ENCODE assay signal across 14 cellular contexts in genomic region chr6:149323353-149323752, GRCh38. TPM values are rescaled to one million over a fixed set of nuclear protein-coding genes. Genes with fewer than 3 reads are reported as not detected.
A peak's percentile ranks its signal among the peaks of the same experiment; 100 is the strongest.
DNase-seq lines count a peak whose midpoint lies in the region; ATAC-seq, FAIRE-seq and TF ChIP-seq lines count a peak whose summit lies in the region.
"Had no signal": no experiment of that assay in that cellular context is flagged by ENCODE, and none has a peak within 500 bp of the region (broad histone marks: within the 10 kb centered on the region; RNA-seq: fewer than 3 reads in every experiment).

No MANE protein-coding gene starts in this region.

- H3K27ac Mint-ChIP-seq in CD8-positive, alpha-beta memory T cell, result peak overlapping the region in 7 of 8 donors; percentile 3 to 89 (median 77)
- peak overlapping the region; percentile 98 for H3K27ac Mint-ChIP-seq in activated T-helper 17 cell treated with anti-CD3 and anti-CD28 coated beads, Interleukin-2, amount 50 U/mL, for 72 hours
- peak overlapping the region in 5 of 6 donors; percentile 3 to 61 (median 48) for H3K27ac Mint-ChIP-seq in naive B cell

- TF ChIP-seq CTCF in pancreas (IDR thresholded peaks at IDR 0.05), result no peak

- no peak for DNase-seq in CD8-positive, alpha-beta memory T cell
- DNase-seq in naive B cell (no peak), MG63 (no peak), pancreas (no peak)
- DNase-seq: anterior cingulate cortex, colonic mucosa, NCI-H1436, NCI-H226, SIG-M5 had no signal

- no peak for ATAC-seq in activated T-helper 17 cell treated with anti-CD3 and anti-CD28 coated beads, Interleukin-2, amount 50 U/mL, for 72 hours (replicated peaks)
- ATAC-seq in naive B cell (ENCODE audit: low read depth in 2 of 2), result no peak
- no peak for ATAC-seq in HG02798 (IDR thresholded peaks at IDR 0.05; ENCODE audit: poor library complexity, unreplicated experiment)
- ATAC-seq in HG03442 (IDR thresholded peaks at IDR 0.05; ENCODE audit: unreplicated experiment), result no peak
- no peak for ATAC-seq in pancreas

- CTCF ChIA-PET in CD8-positive, alpha-beta memory T cell (lab: Charles Lee), result interaction anchor here (1.6 kb wide), 1 partner anchor 246 kb away, joined by 3 read pairs; no protein-coding TSS in a partner anchor

- no peak overlapping the region for H3K4me3 ChIP-seq in BLaER1 treated with 17β-estradiol and CSF1 and Interleukin-3, amounts not matched to agents 10 nM and 100 nM
- H3K4me3 ChIP-seq in CD8-positive, alpha-beta memory T cell (ENCODE audit: low read length), result no peak overlapping the region
- H3K4me3 ChIP-seq in MG63, result no peak overlapping the region
- H3K4me3 ChIP-seq in pancreas, result no peak overlapping the region
- H3K4me3 ChIP-seq: colonic mucosa had no signal

- peaks cover 0 to 20% (median 10%) of the 10 kb centered on the region in 11 experiments; a peak in 10 of 22 replicates for H3K9me3 ChIP-seq in BLaER1 treated with 17β-estradiol and CSF1 and Interleukin-3, amounts not matched to agents 10 nM and 100 nM (replicated peaks in 1 of 11)
- H3K9me3 ChIP-seq in CD8-positive, alpha-beta memory T cell (ENCODE audit: low read length), result no peaks in the 10 kb centered on the region
- H3K9me3 ChIP-seq in MG63, result no peaks in the 10 kb centered on the region
- H3K9me3 ChIP-seq in pancreas, result no peaks in the 10 kb centered on the region
- H3K9me3 ChIP-seq: colonic mucosa had no signal

- peaks cover 12 to 88% (median 36%) of the 10 kb centered on the region in 10 experiments for H3K4me1 ChIP-seq in BLaER1 treated with 17β-estradiol and CSF1 and Interleukin-3, amounts not matched to agents 10 nM and 100 nM
- peaks cover 72% of the 10 kb centered on the region for H3K4me1 ChIP-seq in CD8-positive, alpha-beta memory T cell (ENCODE audit: insufficient read depth, low read length)
- peaks cover 17 to 59% (median 56%) of the 10 kb centered on the region in 3 donors for H3K4me1 ChIP-seq in pancreas

- H3K9ac ChIP-seq in BLaER1 treated with 17β-estradiol and CSF1 and Interleukin-3, amounts not matched to agents 10 nM and 100 nM, result peak overlapping the region in 2 of 11 experiments; percentile 32 to 58; a peak in 2 of 22 replicates
- H3K9ac ChIP-seq: KMS-11 had no signal

- H3K36me3 ChIP-seq in BLaER1 treated with 17β-estradiol and CSF1 and Interleukin-3, amounts not matched to agents 10 nM and 100 nM, result peaks cover 8 to 32% (median 21%) of the 10 kb centered on the region in 11 experiments; a peak in 20 of 22 replicates
- no peaks in the 10 kb centered on the region for H3K36me3 ChIP-seq in CD8-positive, alpha-beta memory T cell (ENCODE audit: insufficient read depth, low read length)
- no peaks in the 10 kb centered on the region; the same call in 1 of the 2 replicates for H3K36me3 ChIP-seq in MG63
- no peaks in the 10 kb centered on the region for H3K36me3 ChIP-seq in pancreas
- H3K36me3 ChIP-seq: colonic mucosa had no signal

- H3K27ac ChIP-seq in BLaER1 treated with 17β-estradiol and CSF1 and Interleukin-3, amounts not matched to agents 10 nM and 100 nM, result no peak overlapping the region
- H3K27ac ChIP-seq in CD8-positive, alpha-beta memory T cell (ENCODE audit: low read depth, low read length), result no peak overlapping the region
- no peak overlapping the region for H3K27ac ChIP-seq in pancreas
- H3K27ac ChIP-seq: colonic mucosa, KMS-11 had no signal

- H3K27me3 ChIP-seq in BLaER1 treated with 17β-estradiol and CSF1 and Interleukin-3, amounts not matched to agents 10 nM and 100 nM, result no peaks in the 10 kb centered on the region
- H3K27me3 ChIP-seq in CD8-positive, alpha-beta memory T cell (ENCODE audit: insufficient read depth, low read length, poor library complexity, severe bottlenecking), result no peaks in the 10 kb centered on the region
- H3K27me3 ChIP-seq in MG63, result no peaks in the 10 kb centered on the region
- no peaks in the 10 kb centered on the region for H3K27me3 ChIP-seq in pancreas
- H3K27me3 ChIP-seq: colonic mucosa had no signal

- intact Hi-C loops in pancreas (cut with DNase I), result no loop called here

- peaks cover 0 to 21% (median 1%) of the 10 kb centered on the region in 3 donors for H3K36me3 Mint-ChIP-seq in CD8-positive, alpha-beta memory T cell
- H3K36me3 Mint-ChIP-seq in activated T-helper 17 cell treated with anti-CD3 and anti-CD28 coated beads, Interleukin-2, amount 50 U/mL, for 72 hours (ENCODE audit: low read depth), result peaks cover 98% of the 10 kb centered on the region
- H3K36me3 Mint-ChIP-seq in naive B cell, result no peaks in the 10 kb centered on the region

- peak overlapping the region in 8 of 11 experiments; percentile 1 to 97 (median 40); a peak in 11 of 22 replicates for H3K4me2 ChIP-seq in BLaER1 treated with 17β-estradiol and CSF1 and Interleukin-3, amounts not matched to agents 10 nM and 100 nM
- H3K4me2 ChIP-seq: KMS-11 had no signal

- H3K9me3 Mint-ChIP-seq in CD8-positive, alpha-beta memory T cell, result no peaks in the 10 kb centered on the region
- no peaks in the 10 kb centered on the region for H3K9me3 Mint-ChIP-seq in activated T-helper 17 cell treated with anti-CD3 and anti-CD28 coated beads, Interleukin-2, amount 50 U/mL, for 72 hours
- H3K9me3 Mint-ChIP-seq in naive B cell, result no peaks in the 10 kb centered on the region

- POLR2A ChIA-PET in CD8-positive, alpha-beta memory T cell (lab: Charles Lee), result interaction anchor here (1.1 kb wide), 1 partner anchor 10 kb away, joined by 3 read pairs; no protein-coding TSS in a partner anchor

- no peak for FAIRE-seq in pancreas (lab: Jason Lieb, UNC)

- peaks cover 72 to 98% (median 90%) of the 10 kb centered on the region in 3 donors for H3K4me1 Mint-ChIP-seq in CD8-positive, alpha-beta memory T cell
- peaks cover 28% of the 10 kb centered on the region for H3K4me1 Mint-ChIP-seq in activated T-helper 17 cell treated with anti-CD3 and anti-CD28 coated beads, Interleukin-2, amount 50 U/mL, for 72 hours
- H3K4me1 Mint-ChIP-seq in naive B cell, result peaks cover 38 to 68% (median 47%) of the 10 kb centered on the region in 3 donors

- peak overlapping the region in 6 of 7 donors; percentile 24 to 70 (median 48) for H3K4me3 Mint-ChIP-seq in CD8-positive, alpha-beta memory T cell
- H3K4me3 Mint-ChIP-seq in activated T-helper 17 cell treated with anti-CD3 and anti-CD28 coated beads, Interleukin-2, amount 50 U/mL, for 72 hours, result peak overlapping the region; percentile 92
- H3K4me3 Mint-ChIP-seq in naive B cell, result peak overlapping the region in 1 of 8 donors; percentile 35

- H4K20me1 ChIP-seq in BLaER1 treated with 17β-estradiol and CSF1 and Interleukin-3, amounts not matched to agents 10 nM and 100 nM, result peaks cover 59 to 99% (median 90%) of the 10 kb centered on the region in 11 experiments

- WGBS in pancreas, 2 donors, result 5 to 29% methylated on average over 2 of the region's 2 CpGs

- peaks cover 0 to 2% of the 10 kb centered on the region in 2 donors for H3K27me3 Mint-ChIP-seq in CD8-positive, alpha-beta memory T cell
- H3K27me3 Mint-ChIP-seq in activated T-helper 17 cell treated with anti-CD3 and anti-CD28 coated beads, Interleukin-2, amount 50 U/mL, for 72 hours, result no peaks in the 10 kb centered on the region
- no peaks in the 10 kb centered on the region for H3K27me3 Mint-ChIP-seq in naive B cell

RNA-seq across cellular contexts. Expression of gene TAB2, which starts 5.8 kb away (rescaled TPM):
- 100 to 1,000 TPM; 103 to 109 TPM for total RNA-seq in CD8-positive, alpha-beta memory T cell
- 16.6 TPM for polyA plus RNA-seq in CD8-positive, alpha-beta memory T cell
- 100 to 1,000 TPM; 164 to 185 TPM for total RNA-seq in activated T-helper 17 cell treated with anti-CD3 and anti-CD28 coated beads, Interleukin-2, amount 50 U/mL, for 72 hours
- polyA plus RNA-seq in naive B cell (ENCODE audit: low read depth in 6 of 6) (10 to 100 TPM in 3 of 6 donors, 1 to 10 TPM in 3; 7.7 to 13.5 (median 10.1) TPM), pancreas (10 to 100 TPM in 1 of 2 donors, 1 to 10 TPM in 1; 6.6 to 13.9 TPM)
- total RNA-seq in MG63 (2014; rRNA removed; shearing (Covaris generic); ENCODE audit: low replicate concordance), result 27.3 and 49.3 TPM in 2 replicates
- 10 to 100 TPM; 19.6 to 35.1 (median 23.8) TPM for total RNA-seq in pancreas

Comparison
In these comparisons a context has a peak if more than half of its experiments do, and no peak if none do; other contexts are left out.
1. H3K27ac Mint-ChIP-seq: peak in every context shown above with its lines; median percentile 98 in activated T-helper 17 cell treated with anti-CD3 and anti-CD28 coated beads, Interleukin-2, amount 50 U/mL, for 72 hours; 77 in CD8-positive, alpha-beta memory T cell; 48 in naive B cell.